Comparison of ENCODE assay signal across 26 cellular contexts in genomic region chr2:25164526-25164925, GRCh38. TPM values are rescaled to one million over a fixed set of nuclear protein-coding genes. Genes with fewer than 3 reads are reported as not detected.
"Had no signal": no experiment of that assay in that cellular context is flagged by ENCODE, and none has a peak within 500 bp of the region (broad histone marks: within the 10 kb centered on the region; RNA-seq: fewer than 3 reads in every experiment).

No MANE protein-coding gene starts in this region.

- H3K9me3 ChIP-seq: Peyer's patch, SJCRH30, SK-N-SH had no signal

- H3K4me3 Mint-ChIP-seq: activated CD4-positive, alpha-beta memory T cell treated with anti-CD3 and anti-CD28 coated beads for 36 hours; activated CD4-positive, alpha-beta T cell treated with anti-CD3 and anti-CD28 coated beads, Interleukin-2, amount 10 ng/mL, durations not matched to agents 7 days and 5 days; activated naive CD4-positive, alpha-beta T cell treated with anti-CD3 and anti-CD28 coated beads, Interleukin-2, amount 10 ng/mL, durations not matched to agents 7 days and 5 days; brain had no signal

- H3K4me2 ChIP-seq: SK-N-SH had no signal

- ATAC-seq: K562 had no signal

- FAIRE-seq: K562 had no signal

- H3K9ac ChIP-seq: SK-N-SH had no signal

- DNase-seq: activated CD4-positive, alpha-beta memory T cell treated with anti-CD3 and anti-CD28 coated beads for 36 hours; activated CD4-positive, alpha-beta T cell treated with anti-CD3 and anti-CD28 coated beads, Interleukin-2, amount 10 ng/mL, durations not matched to agents 7 days and 5 days; activated CD4-positive, CD25-positive, alpha-beta regulatory T cell; activated gamma-delta T cell treated with Interleukin-2 at 50 U/mL for 16 hours; activated naive CD4-positive, alpha-beta T cell treated with anti-CD3 and anti-CD28 coated beads, Interleukin-2, amount 10 ng/mL, durations not matched to agents 7 days and 5 days; activated T-cell treated with anti-CD3 and anti-CD28 coated beads for 4 hours; activated T-cell treated with anti-CD3 and anti-CD28 coated beads, Interleukin-2, amount 50 U/mL, for 48 hours; Karpas-422; MM.1S; NCI-H1105; NCI-H1436; NCI-H1694 treated with DMSO at 0.1 percent for 48 hours; NCI-H2081; NCI-H524; Peyer's patch; Right ventricle myocardium superior; SJCRH30; SK-N-SH; SW 1271; T-helper 2 cell; T1000 had no signal

- H3K27ac Mint-ChIP-seq: activated CD4-positive, alpha-beta memory T cell treated with anti-CD3 and anti-CD28 coated beads for 36 hours; activated CD4-positive, alpha-beta T cell treated with anti-CD3 and anti-CD28 coated beads, Interleukin-2, amount 10 ng/mL, durations not matched to agents 7 days and 5 days; activated naive CD4-positive, alpha-beta T cell treated with anti-CD3 and anti-CD28 coated beads, Interleukin-2, amount 10 ng/mL, durations not matched to agents 7 days and 5 days; activated T-helper 2 cell treated with anti-CD3 and anti-CD28 coated beads, Interferon-gamma antibody, Interleukin-2, Interleukin-4, amounts not matched to agents 10 μg/mL and 5 μg/mL and 100 μg/mL, durations not matched to agents 14 hours and 24 hours and 36 hours; brain had no signal

- H3K4me3 ChIP-seq: K562, Peyer's patch, SJCRH30 had no signal

- H3K27ac ChIP-seq: Peyer's patch, RWPE1, SJCRH30, VCaP had no signal

- H3K36me3 Mint-ChIP-seq: activated naive CD4-positive, alpha-beta T cell treated with anti-CD3 and anti-CD28 coated beads, Interleukin-2, amount 10 ng/mL, durations not matched to agents 7 days and 5 days; brain had no signal

- H3K9me3 Mint-ChIP-seq: activated CD4-positive, alpha-beta memory T cell treated with anti-CD3 and anti-CD28 coated beads for 36 hours; activated CD4-positive, alpha-beta T cell treated with anti-CD3 and anti-CD28 coated beads, Interleukin-2, amount 10 ng/mL, durations not matched to agents 7 days and 5 days; activated naive CD4-positive, alpha-beta T cell treated with anti-CD3 and anti-CD28 coated beads, Interleukin-2, amount 10 ng/mL, durations not matched to agents 7 days and 5 days; activated T-helper 2 cell treated with anti-CD3 and anti-CD28 coated beads, Interferon-gamma antibody, Interleukin-2, Interleukin-4, amounts not matched to agents 10 μg/mL and 5 μg/mL and 100 μg/mL, durations not matched to agents 14 hours and 24 hours and 36 hours had no signal

- H3K36me3 ChIP-seq: Peyer's patch, SJCRH30 had no signal

RNA-seq across cellular contexts. Expression of gene POMC, which starts 3.9 kb away (rescaled TPM):
- total RNA-seq: K562, Peyer's patch, SJCRH30 had no signal
- polyA plus RNA-seq: K562, SK-N-SH had no signal
